In genomic region chr11:2693271-2693833, GRCh38 we compare ENCODE assay signal across 13 cellular contexts. TPM values are rescaled to one million over a fixed set of nuclear protein-coding genes. Genes with fewer than 3 reads are reported as not detected.
A peak's percentile ranks its signal among the peaks of the same experiment; 100 is the strongest.
DNase-seq lines count a peak whose midpoint lies in the region; ATAC-seq and TF ChIP-seq lines count a peak whose summit lies in the region.
"Had no signal": no experiment of that assay in that cellular context is flagged by ENCODE, and none has a peak within 500 bp of the region (broad histone marks: within the 10 kb centered on the region; RNA-seq: fewer than 3 reads in every experiment).

No MANE protein-coding gene starts in this region.

- peaks cover 76% of the 10 kb centered on the region for H3K4me1 ChIP-seq in hepatocyte (ENCODE audit: insufficient read depth)

- H3K27ac ChIP-seq in hepatocyte: peak overlapping the region; percentile 32

- TF ChIP-seq CTCF in CD14-positive monocyte (IDR thresholded peaks at IDR 0.05) (no peak), hepatocyte (IDR thresholded peaks at IDR 0.05; ENCODE audit: poor library complexity) (no peak), nephron (IDR thresholded peaks at IDR 0.05; ENCODE audit: unreplicated experiment in 3 of 3) (no peak)

- DNase-seq in CD14-positive monocyte (ENCODE audit: low spot score) (peak; percentile 34), NCI-H146 treated with DMSO at 0.1 percent for 48 hours (lab: John Stamatoyannopoulos, UW; ENCODE audit: unreplicated experiment) (peak; percentile 66), hepatocyte (ENCODE audit: low spot score) (no peak), DMS 273 (lab: John Stamatoyannopoulos, UW; ENCODE audit: unreplicated experiment) (no peak), GM03348 (ENCODE audit: low spot score) (no peak)
- DNase-seq: activated CD4-positive, alpha-beta T cell treated with anti-CD3 and anti-CD28 coated beads, Interleukin-2, amount 10 ng/mL, durations not matched to agents 24 days and 14 days; amniotic stem cell; occipital lobe; T-helper 2 cell had no signal

- H3K9me3 Mint-ChIP-seq in CD14-positive monocyte (peaks cover under 1 to 2% (median 2%) of the 10 kb centered on the region in 7 donors), nephron (no peaks in the 10 kb centered on the region)
- no peaks in the 10 kb centered on the region for H3K9me3 Mint-ChIP-seq in activated T-helper 17 cell treated with anti-CD3 and anti-CD28 coated beads, Interleukin-2, amount 50 U/mL, for 72 hours
- H3K9me3 Mint-ChIP-seq: activated CD4-positive, alpha-beta T cell treated with anti-CD3 and anti-CD28 coated beads, Interleukin-2, amount 10 ng/mL, durations not matched to agents 24 days and 14 days; mesothelial cell of epicardium had no signal

- H2AFZ ChIP-seq in hepatocyte: no peak overlapping the region

- peaks cover 15% of the 10 kb centered on the region for H3K4me1 Mint-ChIP-seq in CD14-positive monocyte
- H3K4me1 Mint-ChIP-seq in nephron: peaks cover 94% of the 10 kb centered on the region
- no peaks in the 10 kb centered on the region for H3K4me1 Mint-ChIP-seq in activated T-helper 17 cell treated with anti-CD3 and anti-CD28 coated beads, Interleukin-2, amount 50 U/mL, for 72 hours

- H3K4me3 Mint-ChIP-seq in CD14-positive monocyte (no peak overlapping the region), nephron (no peak overlapping the region)
- no peak overlapping the region for H3K4me3 Mint-ChIP-seq in activated T-helper 17 cell treated with anti-CD3 and anti-CD28 coated beads, Interleukin-2, amount 50 U/mL, for 72 hours
- H3K4me3 Mint-ChIP-seq: activated CD4-positive, alpha-beta T cell treated with anti-CD3 and anti-CD28 coated beads, Interleukin-2, amount 10 ng/mL, durations not matched to agents 24 days and 14 days; mesothelial cell of epicardium had no signal

- H3K36me3 Mint-ChIP-seq in CD14-positive monocyte (peaks cover 36 to 42% of the 10 kb centered on the region in 2 donors), nephron (ENCODE audit: low read depth) (peaks cover 9% of the 10 kb centered on the region)
- no peaks in the 10 kb centered on the region for H3K36me3 Mint-ChIP-seq in activated T-helper 17 cell treated with anti-CD3 and anti-CD28 coated beads, Interleukin-2, amount 50 U/mL, for 72 hours (ENCODE audit: low read depth)
- H3K36me3 Mint-ChIP-seq: mesothelial cell of epicardium had no signal

- peaks cover under 1 to 2% (median under 1%) of the 10 kb centered on the region in 3 donors for H3K27me3 Mint-ChIP-seq in CD14-positive monocyte (ENCODE audit: low read depth in 3 of 3)
- H3K27me3 Mint-ChIP-seq in nephron (ENCODE audit: low read depth): no peaks in the 10 kb centered on the region
- no peaks in the 10 kb centered on the region for H3K27me3 Mint-ChIP-seq in activated T-helper 17 cell treated with anti-CD3 and anti-CD28 coated beads, Interleukin-2, amount 50 U/mL, for 72 hours

- intact Hi-C loops in CD14-positive monocyte (cut with micrococcal nuclease): loop anchor here in 1 of 2 donors (10.0 kb wide), 1 partner anchor 191 kb away; the partner anchor contains the start of gene CDKN1C

- peaks cover 100% of the 10 kb centered on the region for H4K20me1 ChIP-seq in hepatocyte (ENCODE audit: insufficient read depth, poor library complexity, severe bottlenecking)

- no peaks in the 10 kb centered on the region for H3K27me3 ChIP-seq in hepatocyte

- H3K9me3 ChIP-seq in hepatocyte (ENCODE audit: low read depth): no peaks in the 10 kb centered on the region

- no peaks in the 10 kb centered on the region for H3K36me3 ChIP-seq in hepatocyte (replicated peaks; ENCODE audit: insufficient read depth, low read depth)

- H3K9me2 ChIP-seq in hepatocyte (replicated peaks; ENCODE audit: insufficient read depth): no peaks in the 10 kb centered on the region

- ATAC-seq in HG03135 (IDR thresholded peaks at IDR 0.05; ENCODE audit: unreplicated experiment): no peak
- ATAC-seq in activated T-helper 17 cell treated with anti-CD3 and anti-CD28 coated beads, Interleukin-2, amount 50 U/mL, for 72 hours (replicated peaks): no peak

- peaks cover 100% of the 10 kb centered on the region for H3K79me2 ChIP-seq in hepatocyte

- H3K27ac Mint-ChIP-seq in CD14-positive monocyte (peak overlapping the region in 1 of 7 donors; percentile 32), nephron (peak overlapping the region in 2 of 3 experiments; percentile 74 to 88)
- no peak overlapping the region for H3K27ac Mint-ChIP-seq in activated T-helper 17 cell treated with anti-CD3 and anti-CD28 coated beads, Interleukin-2, amount 50 U/mL, for 72 hours
- H3K27ac Mint-ChIP-seq: activated CD4-positive, alpha-beta T cell treated with anti-CD3 and anti-CD28 coated beads, Interleukin-2, amount 10 ng/mL, durations not matched to agents 24 days and 14 days had no signal

- no peak overlapping the region for H3K4me3 ChIP-seq in hepatocyte

- 74% methylated on average over 11 of the region's 11 CpGs for WGBS in hepatocyte (ENCODE audit: low lambda C conversion rate, missing lambda C conversion rate)

- H3K4me2 ChIP-seq in hepatocyte: peak overlapping the region; percentile 74

RNA-seq across cellular contexts. Expression of gene KCNQ1OT1, which starts 6.4 kb away (rescaled TPM):
- under 1 TPM; 0.01 to 0.03 TPM for polyA plus RNA-seq in CD14-positive monocyte
- total RNA-seq in hepatocyte: 6.6 and 7.9 TPM in 2 replicates
- polyA plus RNA-seq in hepatocyte: 3.1 and 4.0 TPM in 2 replicates
- under 1 TPM; 0.24 to 0.64 TPM for total RNA-seq in activated T-helper 17 cell treated with anti-CD3 and anti-CD28 coated beads, Interleukin-2, amount 50 U/mL, for 72 hours

Comparison
In these comparisons a context has a peak if more than half of its experiments do, and no peak if none do; other contexts are left out.
1. DNase-seq: peak in CD14-positive monocyte (single experiment) and NCI-H146 treated with DMSO at 0.1 percent for 48 hours (single experiment); none in hepatocyte (single experiment), DMS 273 (single experiment) and GM03348 (single experiment).